24 cellular contexts compared by ENCODE assay signal in the genomic region with DNA sequence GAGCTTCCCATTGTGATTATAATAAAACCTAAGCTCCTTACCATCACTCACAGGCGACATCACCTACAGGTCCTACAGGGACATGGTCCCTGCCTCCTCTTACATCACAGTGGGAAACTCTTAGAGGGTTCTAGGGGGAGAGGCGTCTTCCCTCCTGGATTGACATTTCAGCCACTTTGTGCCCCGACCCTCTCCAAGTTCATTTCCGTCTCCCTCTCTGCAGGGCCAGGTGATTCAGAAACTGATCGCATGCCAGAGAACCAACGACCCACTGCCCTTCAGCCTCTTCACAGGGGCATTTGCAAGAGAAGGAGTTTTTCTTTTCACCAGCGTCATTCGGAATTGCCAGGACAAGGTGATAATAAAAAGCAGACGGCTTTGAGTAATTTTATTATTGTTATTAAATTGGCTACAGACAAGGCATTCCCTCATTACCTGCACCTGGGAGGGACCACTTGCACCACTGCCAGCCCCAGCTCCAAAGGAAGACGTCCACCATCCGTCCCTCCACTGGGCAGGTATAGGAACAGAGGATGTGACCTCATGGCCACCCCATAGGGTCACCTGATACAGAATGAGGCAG.
"Had no signal": no experiment of that assay in that cellular context is flagged by ENCODE, and none has a peak within 500 bp of the region (broad histone marks: within the 10 kb centered on the region; RNA-seq: fewer than 3 reads in every experiment).

No MANE protein-coding gene starts in this region.

- H3K4me1 ChIP-seq: testis had no signal

- H3K27ac Mint-ChIP-seq: activated B cell treated with CpG ODN at 0.5 μM for 24 hours; activated CD4-positive, alpha-beta memory T cell treated with anti-CD3 and anti-CD28 coated beads, Interleukin-2, amount 10 ng/mL, durations not matched to agents 7 days and 5 days; activated CD8-positive, alpha-beta memory T cell treated with anti-CD3 and anti-CD28 coated beads, Interleukin-2, amount 10 ng/mL, durations not matched to agents 7 days and 5 days; activated naive CD4-positive, alpha-beta T cell treated with anti-CD3 and anti-CD28 coated beads, Interleukin-2, amount 10 ng/mL, durations not matched to agents 7 days and 5 days; activated naive CD8-positive, alpha-beta T cell treated with anti-CD3 and anti-CD28 coated beads, Interleukin-2, amount 50 U/mL, for 24 hours; activated T-helper 17 cell treated with anti-CD3 and anti-CD28 coated beads, Interleukin-2, amount 50 U/mL, for 72 hours; naive B cell; stimulated activated memory B cell treated with anti-CD40 and anti-IgM and Interleukin-4, amounts not matched to agents 10 μg/mL and 1 μg/mL and 100 μg/mL, for 72 hours had no signal

- H3K27me3 ChIP-seq: left lung, ovary, right lobe of liver, testis, upper lobe of right lung had no signal

- H3K27me3 Mint-ChIP-seq: activated naive CD8-positive, alpha-beta T cell treated with anti-CD3 and anti-CD28 coated beads, Interleukin-2, amount 50 U/mL, for 24 hours had no signal

- H3K27ac ChIP-seq: left lung, ovary, right lobe of liver, testis, upper lobe of right lung had no signal

- H3K9me3 Mint-ChIP-seq: activated B cell treated with CpG ODN at 0.5 μM for 24 hours; activated CD4-positive, alpha-beta memory T cell treated with anti-CD3 and anti-CD28 coated beads, Interleukin-2, amount 10 ng/mL, durations not matched to agents 7 days and 5 days; activated naive CD4-positive, alpha-beta T cell treated with anti-CD3 and anti-CD28 coated beads, Interleukin-2, amount 10 ng/mL, durations not matched to agents 7 days and 5 days; activated naive CD8-positive, alpha-beta T cell treated with anti-CD3 and anti-CD28 coated beads, Interleukin-2, amount 50 U/mL, for 24 hours; activated T-helper 17 cell treated with anti-CD3 and anti-CD28 coated beads, Interleukin-2, amount 50 U/mL, for 72 hours; stimulated activated memory B cell treated with anti-CD40 and anti-IgM and Interleukin-4, amounts not matched to agents 10 μg/mL and 1 μg/mL and 100 μg/mL, for 72 hours had no signal

- H3K4me3 ChIP-seq: left lung, ovary, right lobe of liver, smooth muscle cell, testis, upper lobe of right lung had no signal

- H3K9me3 ChIP-seq: ovary, right lobe of liver, testis, upper lobe of right lung had no signal

- H3K36me3 ChIP-seq: left lung, ovary, right lobe of liver, upper lobe of right lung had no signal

- H3K4me2 ChIP-seq: smooth muscle cell had no signal

- H3K4me1 Mint-ChIP-seq: activated naive CD4-positive, alpha-beta T cell treated with anti-CD3 and anti-CD28 coated beads, Interleukin-2, amount 10 ng/mL, durations not matched to agents 7 days and 5 days; stimulated activated memory B cell treated with anti-CD40 and anti-IgM and Interleukin-4, amounts not matched to agents 10 μg/mL and 1 μg/mL and 100 μg/mL, for 72 hours had no signal

- H3K36me3 Mint-ChIP-seq: activated CD8-positive, alpha-beta memory T cell treated with anti-CD3 and anti-CD28 coated beads, Interleukin-2, amount 10 ng/mL, durations not matched to agents 7 days and 5 days; activated naive CD4-positive, alpha-beta T cell treated with anti-CD3 and anti-CD28 coated beads, Interleukin-2, amount 10 ng/mL, durations not matched to agents 7 days and 5 days; brain; stimulated activated memory B cell treated with anti-CD40 and anti-IgM and Interleukin-4, amounts not matched to agents 10 μg/mL and 1 μg/mL and 100 μg/mL, for 72 hours had no signal

- H3K4me3 Mint-ChIP-seq: activated B cell treated with CpG ODN at 0.5 μM for 24 hours; activated CD4-positive, alpha-beta memory T cell treated with anti-CD3 and anti-CD28 coated beads, Interleukin-2, amount 10 ng/mL, durations not matched to agents 7 days and 5 days; activated CD8-positive, alpha-beta memory T cell treated with anti-CD3 and anti-CD28 coated beads, Interleukin-2, amount 10 ng/mL, durations not matched to agents 7 days and 5 days; activated naive CD4-positive, alpha-beta T cell treated with anti-CD3 and anti-CD28 coated beads, Interleukin-2, amount 10 ng/mL, durations not matched to agents 7 days and 5 days; activated naive CD8-positive, alpha-beta T cell treated with anti-CD3 and anti-CD28 coated beads, Interleukin-2, amount 50 U/mL, for 24 hours; activated T-helper 17 cell treated with anti-CD3 and anti-CD28 coated beads, Interleukin-2, amount 50 U/mL, for 72 hours; brain; naive B cell; stimulated activated memory B cell treated with anti-CD40 and anti-IgM and Interleukin-4, amounts not matched to agents 10 μg/mL and 1 μg/mL and 100 μg/mL, for 72 hours had no signal

- DNase-seq: activated B cell treated with CpG ODN at 0.5 μM for 24 hours; activated CD4-positive, alpha-beta memory T cell treated with anti-CD3 and anti-CD28 coated beads, Interleukin-2, amount 10 ng/mL, durations not matched to agents 7 days and 5 days; activated CD4-positive, alpha-beta T cell treated with anti-CD3 and anti-CD28 coated beads for 4 hours; activated CD8-positive, alpha-beta memory T cell treated with anti-CD3 and anti-CD28 coated beads, Interleukin-2, amount 10 ng/mL, durations not matched to agents 7 days and 5 days; activated naive CD4-positive, alpha-beta T cell treated with anti-CD3 and anti-CD28 coated beads, Interleukin-2, amount 10 ng/mL, durations not matched to agents 7 days and 5 days; activated naive CD8-positive, alpha-beta T cell treated with anti-CD3 and anti-CD28 coated beads, Interleukin-2, amount 50 U/mL, for 24 hours; anterior cingulate cortex; caudate nucleus; erythroblast; foreskin melanocyte; hypothalamus; left lung; mammary epithelial cell; naive B cell; ovary; right lobe of liver; stimulated activated CD4-positive, alpha-beta T cell treated with anti-CD3 and anti-CD28 coated beads, Interleukin-4, amount 100 ng/mL, for 4 hours; T-helper 2 cell; testis; upper lobe of right lung had no signal

- ATAC-seq: activated CD8-positive, alpha-beta memory T cell treated with anti-CD3 and anti-CD28 coated beads, Interleukin-2, amount 10 ng/mL, durations not matched to agents 7 days and 5 days; activated naive CD8-positive, alpha-beta T cell treated with anti-CD3 and anti-CD28 coated beads, Interleukin-2, amount 50 U/mL, for 24 hours; activated T-helper 17 cell treated with anti-CD3 and anti-CD28 coated beads, Interleukin-2, amount 50 U/mL, for 72 hours; left lung; right lobe of liver; stimulated activated memory B cell treated with anti-CD40 and anti-IgM and Interleukin-4, amounts not matched to agents 10 μg/mL and 1 μg/mL and 100 μg/mL, for 72 hours; upper lobe of right lung had no signal
